ENCODE assay signal across 31 cellular contexts in genomic region chr3:147618636-147619035, GRCh38.
DNase-seq lines count a peak whose midpoint lies in the region; ATAC-seq and TF ChIP-seq lines count a peak whose summit lies in the region.
"Had no signal": no experiment of that assay in that cellular context is flagged by ENCODE, and none has a peak within 500 bp of the region (broad histone marks: within the 10 kb centered on the region; RNA-seq: fewer than 3 reads in every experiment).

No MANE protein-coding gene starts in this region.

- TF ChIP-seq CTCF in astrocyte of the spinal cord (IDR thresholded peaks at IDR 0.05; ENCODE audit: low read depth, low read length) (no peak), neural progenitor cell (IDR thresholded peaks at IDR 0.05) (no peak)

- H3K9ac ChIP-seq in GM23248 (no peak overlapping the region), neural progenitor cell (no peak overlapping the region)

- H3K4me3 ChIP-seq in GM23248 (no peak overlapping the region), astrocyte of the spinal cord (ENCODE audit: low read depth, low read length) (no peak overlapping the region), neural progenitor cell (no peak overlapping the region)
- H3K4me3 ChIP-seq: GM12878, prostate gland, SJSA1, tibial nerve had no signal

- no peak for ATAC-seq in activated CD4-positive, CD25-positive, alpha-beta regulatory T cell treated with anti-CD3 and anti-CD28 coated beads, Interleukin-2, amount 50 U/mL, for 24 hours
- ATAC-seq: activated T-cell treated with anti-CD3 and anti-CD28 coated beads, Interleukin-2, amount 50 U/mL, for 72 hours; esophagus mucosa; foreskin keratinocyte; GM12878; sciatic nerve; stimulated activated effector memory CD8-positive, alpha-beta T cell treated with anti-CD3 and anti-CD28 coated beads, Interleukin-12 subunit alpha, Interleukin-12 subunit beta, amount 100 ng/mL, for 72 hours had no signal

- peaks cover 15% of the 10 kb centered on the region for H3K4me1 ChIP-seq in GM23248 (ENCODE audit: insufficient read depth)
- H3K4me1 ChIP-seq in neural progenitor cell: no peaks in the 10 kb centered on the region
- H3K4me1 ChIP-seq: BE2C, prostate gland, SJSA1 had no signal

- H4K20me1 ChIP-seq in GM23248 (ENCODE audit: insufficient read depth): no peaks in the 10 kb centered on the region
- no peaks in the 10 kb centered on the region for H4K20me1 ChIP-seq in neural progenitor cell (ENCODE audit: low read depth)

- 72 to 81% methylated on average over 4 of the region's 4 CpGs for WGBS in GM23248 (ENCODE audit: low coverage in 1 of 2, low lambda C conversion rate in 2 of 2, missing lambda C conversion rate in 2 of 2), 2 experiments

- H2AFZ ChIP-seq in GM23248: peak overlapping the region; percentile 31
- no peak overlapping the region for H2AFZ ChIP-seq in neural progenitor cell (replicated peaks)

- H3K27ac ChIP-seq in GM23248: no peak overlapping the region
- H3K27ac ChIP-seq in neural progenitor cell: peak overlapping the region; percentile 17
- H3K27ac ChIP-seq: foreskin keratinocyte, prostate gland, SJSA1, tibial nerve had no signal

- peaks cover 2% of the 10 kb centered on the region for H3K9me3 Mint-ChIP-seq in neural progenitor cell
- H3K9me3 Mint-ChIP-seq: activated B cell treated with CpG ODN at 0.5 μM for 24 hours; activated T-cell treated with anti-CD3 and anti-CD28 coated beads, Interleukin-2, amount 50 U/mL, for 72 hours had no signal

- H3K79me2 ChIP-seq in GM23248 (ENCODE audit: insufficient read depth) (no peaks in the 10 kb centered on the region), neural progenitor cell (ENCODE audit: low read depth) (no peaks in the 10 kb centered on the region)

- H3K27ac Mint-ChIP-seq in neural progenitor cell: peak overlapping the region; percentile 98
- H3K27ac Mint-ChIP-seq: activated B cell treated with CpG ODN at 0.5 μM for 24 hours; activated T-cell treated with anti-CD3 and anti-CD28 coated beads, Interleukin-2, amount 50 U/mL, for 72 hours; CD8-positive, alpha-beta memory T cell; stimulated activated effector memory CD8-positive, alpha-beta T cell treated with anti-CD3 and anti-CD28 coated beads, Interleukin-12 subunit alpha, Interleukin-12 subunit beta, amount 100 ng/mL, for 72 hours had no signal

- peak overlapping the region; percentile 44 for H3K4me3 Mint-ChIP-seq in neural progenitor cell
- H3K4me3 Mint-ChIP-seq: activated B cell treated with CpG ODN at 0.5 μM for 24 hours; activated T-cell treated with anti-CD3 and anti-CD28 coated beads, Interleukin-2, amount 50 U/mL, for 72 hours; CD8-positive, alpha-beta memory T cell; stimulated activated effector memory CD8-positive, alpha-beta T cell treated with anti-CD3 and anti-CD28 coated beads, Interleukin-12 subunit alpha, Interleukin-12 subunit beta, amount 100 ng/mL, for 72 hours had no signal

- H3K27me3 Mint-ChIP-seq in neural progenitor cell (ENCODE audit: insufficient read depth, low read depth): no peaks in the 10 kb centered on the region
- H3K27me3 Mint-ChIP-seq: activated B cell treated with CpG ODN at 0.5 μM for 24 hours; CD8-positive, alpha-beta memory T cell had no signal

- DNase-seq in GM23248 (no peak), NCI-H1105 treated with DMSO at 0.1 percent for 48 hours (lab: John Stamatoyannopoulos, UW) (peak; percentile 38), astrocyte of the spinal cord (ENCODE audit: low read depth, low spot score) (peak; percentile 46), neural progenitor cell (ENCODE audit: low spot score) (peak; percentile 7), NCI-H446 (lab: John Stamatoyannopoulos, UW) (no peak)
- DNase-seq in stimulated activated CD4-positive, alpha-beta T cell treated with anti-CD3 and anti-CD28 coated beads, Interleukin-4, amount 100 ng/mL, for 24 hours: no peak
- DNase-seq in activated CD4-positive, alpha-beta T cell treated with anti-CD3 and anti-CD28 coated beads for 48 hours: no peak
- DNase-seq: ACHN; activated B cell treated with CpG ODN at 0.5 μM for 24 hours; activated T-cell treated with anti-CD3 and anti-CD28 coated beads, Interleukin-2, amount 50 U/mL, for 72 hours; BE2C; CD8-positive, alpha-beta memory T cell; central memory CD4-positive, alpha-beta T cell; dermis blood vessel endothelial cell; DMS 273 treated with DMSO at 0.1 percent for 48 hours; EL; foreskin keratinocyte; H7; IMR-90; kidney; NCI-H1930; NCI-H526 treated with DMSO at 0.1 percent for 48 hours; stimulated activated CD4-positive, alpha-beta T cell treated with anti-CD3 and anti-CD28 coated beads, Interleukin-15, amount 100 ng/mL, for 24 hours had no signal

- H3K4me2 ChIP-seq in GM23248 (ENCODE audit: unreplicated experiment) (no peak overlapping the region), neural progenitor cell (no peak overlapping the region)

- peaks cover 65% of the 10 kb centered on the region for H3K4me1 Mint-ChIP-seq in neural progenitor cell
- H3K4me1 Mint-ChIP-seq: activated B cell treated with CpG ODN at 0.5 μM for 24 hours; CD8-positive, alpha-beta memory T cell; stimulated activated effector memory CD8-positive, alpha-beta T cell treated with anti-CD3 and anti-CD28 coated beads, Interleukin-12 subunit alpha, Interleukin-12 subunit beta, amount 100 ng/mL, for 72 hours had no signal

- H3K9me3 ChIP-seq in GM23248 (ENCODE audit: low read depth) (no peaks in the 10 kb centered on the region), neural progenitor cell (ENCODE audit: low read depth) (no peaks in the 10 kb centered on the region)
- H3K9me3 ChIP-seq: BE2C, prostate gland, SJSA1, tibial nerve had no signal

- in situ Hi-C loops in GM23248 (cut with MboI) (loop anchor here (25.0 kb wide), 1 partner anchor 806 kb away; no protein-coding TSS in a partner anchor), astrocyte of the spinal cord (cut with HindIII; ENCODE audit: low sequenced_read_pairs) (no loop called here)

- no peaks in the 10 kb centered on the region for H3K9me2 ChIP-seq in GM23248 (ENCODE audit: insufficient read depth)

- no peaks in the 10 kb centered on the region for H3K36me3 ChIP-seq in GM23248 (ENCODE audit: low read depth)
- H3K36me3 ChIP-seq in neural progenitor cell: no peaks in the 10 kb centered on the region
- H3K36me3 ChIP-seq: BE2C, prostate gland, SJSA1, tibial nerve had no signal

- H3F3A ChIP-seq in GM23248 (ENCODE audit: insufficient read depth) (no peaks in the 10 kb centered on the region), neural progenitor cell (ENCODE audit: low read depth) (peaks cover 5% of the 10 kb centered on the region)

- no peaks in the 10 kb centered on the region for H3K27me3 ChIP-seq in GM23248 (replicated peaks; ENCODE audit: insufficient read depth)
- no peaks in the 10 kb centered on the region for H3K27me3 ChIP-seq in neural progenitor cell
- H3K27me3 ChIP-seq: foreskin keratinocyte, SJSA1, tibial nerve had no signal

- no peaks in the 10 kb centered on the region for H3K36me3 Mint-ChIP-seq in neural progenitor cell
- H3K36me3 Mint-ChIP-seq: CD8-positive, alpha-beta memory T cell; stimulated activated effector memory CD8-positive, alpha-beta T cell treated with anti-CD3 and anti-CD28 coated beads, Interleukin-12 subunit alpha, Interleukin-12 subunit beta, amount 100 ng/mL, for 72 hours had no signal

Comparison
In these comparisons a context has a peak if more than half of its experiments do, and no peak if none do; other contexts are left out.
1. DNase-seq: peak in NCI-H1105 treated with DMSO at 0.1 percent for 48 hours (single experiment), astrocyte of the spinal cord (single experiment) and neural progenitor cell (single experiment); none in GM23248 (single experiment), NCI-H446 (0 of 2), stimulated activated CD4-positive, alpha-beta T cell treated with anti-CD3 and anti-CD28 coated beads, Interleukin-4, amount 100 ng/mL, for 24 hours (single experiment) and activated CD4-positive, alpha-beta T cell treated with anti-CD3 and anti-CD28 coated beads for 48 hours (single experiment).